ENCODE assay signal across 27 cellular contexts in genomic region chr6:35936960-35937359, GRCh38.
"Had no signal": no experiment of that assay in that cellular context is flagged by ENCODE, and none has a peak within 500 bp of the region (broad histone marks: within the 10 kb centered on the region; RNA-seq: fewer than 3 reads in every experiment).

No MANE protein-coding gene starts in this region.

- H3K4me1 ChIP-seq: colonic mucosa, esophagus muscularis mucosa, esophagus squamous epithelium, foreskin keratinocyte, gastrocnemius medialis, gastroesophageal sphincter, heart left ventricle, heart right ventricle had no signal

- H3K27me3 ChIP-seq: colonic mucosa, dorsolateral prefrontal cortex, esophagus squamous epithelium, gastrocnemius medialis had no signal

- DNase-seq: colonic mucosa; cortex of kidney; dermis blood vessel endothelial cell; dorsolateral prefrontal cortex; effector CD4-positive, alpha-beta T cell; effector CD8-positive, alpha-beta T cell; effector memory CD4-positive, alpha-beta T cell; effector memory CD8-positive, alpha-beta T cell; endodermal cell; esophagus squamous epithelium; foreskin fibroblast; foreskin keratinocyte; foreskin melanocyte; gastrocnemius medialis; glutamatergic neuron; head of caudate nucleus; heart left ventricle; heart right ventricle had no signal

- H3K36me3 ChIP-seq: colonic mucosa, esophagus muscularis mucosa, esophagus squamous epithelium, gastrocnemius medialis, gastroesophageal sphincter, heart left ventricle, heart right ventricle had no signal

- H3K9me3 ChIP-seq: colonic mucosa, esophagus muscularis mucosa, esophagus squamous epithelium, gastrocnemius medialis, gastroesophageal sphincter, heart left ventricle, heart right ventricle had no signal

- H3K4me3 ChIP-seq: colonic mucosa, coronary artery, dorsolateral prefrontal cortex, esophagus muscularis mucosa, esophagus squamous epithelium, gastrocnemius medialis, gastroesophageal sphincter, heart left ventricle, heart right ventricle had no signal

- H3K27ac ChIP-seq: colonic mucosa, coronary artery, dorsolateral prefrontal cortex, epithelial cell of prostate, esophagus muscularis mucosa, esophagus squamous epithelium, foreskin keratinocyte, gastrocnemius medialis, gastroesophageal sphincter, heart left ventricle, heart right ventricle had no signal

- ATAC-seq: effector memory CD8-positive, alpha-beta T cell; esophagus mucosa; foreskin keratinocyte; gastrocnemius medialis; gastroesophageal sphincter; heart left ventricle; heart right ventricle had no signal

- FAIRE-seq: colon, endometrium, endothelial cell of umbilical vein, frontal cortex had no signal
